Comparison of ENCODE assay signal across 11 cellular contexts in the genomic region with DNA sequence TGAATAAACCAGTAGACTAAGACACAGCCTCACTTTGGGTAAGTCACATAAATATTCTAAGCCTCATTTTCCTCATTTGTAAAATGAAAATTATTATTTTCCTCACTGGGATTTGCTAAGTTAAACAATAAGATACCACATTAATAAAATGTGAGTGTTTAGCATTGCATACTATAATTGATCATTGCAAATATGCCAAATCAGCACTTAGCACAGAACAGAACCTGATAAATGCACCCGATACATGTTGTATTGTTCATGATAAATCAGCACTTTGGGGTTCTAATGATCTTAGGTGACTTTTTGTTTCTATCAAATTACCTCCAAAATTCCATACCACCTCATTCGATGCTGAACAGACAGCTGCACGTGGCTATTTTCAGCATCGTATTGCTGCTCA. TPM values are rescaled to one million over a fixed set of nuclear protein-coding genes. Genes with fewer than 3 reads are reported as not detected.
"Had no signal": no experiment of that assay in that cellular context is flagged by ENCODE, and none has a peak within 500 bp of the region (broad histone marks: within the 10 kb centered on the region; RNA-seq: fewer than 3 reads in every experiment).

No MANE protein-coding gene starts in this region.

- H3K4me1 ChIP-seq: HAP-1 had no signal

- H3K4me3 ChIP-seq: GM23248, GM23338, HAP-1 had no signal

- H3K27ac ChIP-seq: GM23248 had no signal

- H3K9ac ChIP-seq: GM23248 had no signal

- DNase-seq: GM23248, GOT3, H7, H9, HCEC 1CT, HFFc6 had no signal

- H2AFZ ChIP-seq: GM23248, GM23338 had no signal

- H3K9me3 ChIP-seq: HAP-1 had no signal

- H3K4me2 ChIP-seq: GM23338 had no signal

- H3K36me3 ChIP-seq: HAP-1 had no signal

- FAIRE-seq: H1, H54 had no signal

- ATAC-seq: GM23338, HCT116 had no signal

RNA-seq across cellular contexts. Expression of a gene that starts 50.2 kb away (rescaled TPM):
- polyA plus RNA-seq: GM23248 had no signal
